ENCODE assay signal across 11 cellular contexts in genomic region chr19:3722443-3723109, GRCh38. TPM values are rescaled to one million over a fixed set of nuclear protein-coding genes. Genes with fewer than 3 reads are reported as not detected.
DNase-seq lines count a peak whose midpoint lies in the region; ATAC-seq and TF ChIP-seq lines count a peak whose summit lies in the region.
"Had no signal": no experiment of that assay in that cellular context is flagged by ENCODE, and none has a peak within 500 bp of the region (broad histone marks: within the 10 kb centered on the region; RNA-seq: fewer than 3 reads in every experiment).

No MANE protein-coding gene starts in this region.

- H3K4me3 ChIP-seq in Caco-2 (ENCODE audit: low read depth, low read length) (peak overlapping the region; percentile 57), ectodermal cell (ENCODE audit: insufficient read depth, low read depth, low read length) (peak overlapping the region; percentile 48)
- H3K4me3 ChIP-seq: MG63 had no signal

- TF ChIP-seq CTCF in Caco-2 (IDR thresholded peaks at IDR 0.05; ENCODE audit: insufficient read depth in 1 of 2, low read depth in 1 of 2, low read length in 1 of 2, severe bottlenecking in 1 of 2, unreplicated experiment in 1 of 2) = no peak
- no peak for TF ChIP-seq CTCF in natural killer cell (IDR thresholded peaks at IDR 0.05)

- 2% methylated on average over 26 to 30 of the region's 30 CpGs for WGBS in ectodermal cell, 2 experiments

- H3K27ac Mint-ChIP-seq in Caco-2 (ENCODE audit: unreplicated experiment) (peak overlapping the region; percentile 71), natural killer cell (no peak overlapping the region)

- intact Hi-C loops in Caco-2 (cut with micrococcal nuclease; ENCODE audit: unreplicated experiment) = loop anchor here (5.0 kb wide), 1 partner anchor 55 kb away; no protein-coding TSS in a partner anchor
- intact Hi-C loops in natural killer cell (cut with micrococcal nuclease) = loop anchor here (5.0 kb wide), 1 partner anchor 100 kb away; no protein-coding TSS in a partner anchor

- no peaks in the 10 kb centered on the region for H3K27me3 ChIP-seq in Caco-2 (replicated peaks; ENCODE audit: control insufficient read depth, insufficient read depth, low read length)
- H3K27me3 ChIP-seq in ectodermal cell (ENCODE audit: control insufficient read depth, insufficient read depth, low read length, poor library complexity, severe bottlenecking) = peaks cover 15% of the 10 kb centered on the region

- H3K36me3 ChIP-seq in Caco-2 (ENCODE audit: control insufficient read depth, insufficient read depth, low read length) (no peaks in the 10 kb centered on the region), ectodermal cell (ENCODE audit: control insufficient read depth, insufficient read depth, low read length) (no peaks in the 10 kb centered on the region)
- H3K36me3 ChIP-seq: MG63 had no signal

- no peaks in the 10 kb centered on the region for H3K4me1 Mint-ChIP-seq in Caco-2 (ENCODE audit: low read depth, unreplicated experiment)
- H3K4me1 Mint-ChIP-seq in natural killer cell = peaks cover 0 to 16% of the 10 kb centered on the region in 2 donors
- H3K4me1 Mint-ChIP-seq: neural crest cell had no signal

- no peaks in the 10 kb centered on the region for H3K9me3 Mint-ChIP-seq in Caco-2 (ENCODE audit: unreplicated experiment)
- no peaks in the 10 kb centered on the region for H3K9me3 Mint-ChIP-seq in natural killer cell
- H3K9me3 Mint-ChIP-seq: neural crest cell had no signal

- H3K36me3 Mint-ChIP-seq in Caco-2 (ENCODE audit: insufficient read depth, unreplicated experiment) (peaks cover 14% of the 10 kb centered on the region), natural killer cell (no peaks in the 10 kb centered on the region)

- H3K27ac ChIP-seq in ectodermal cell (ENCODE audit: insufficient read depth, low read depth, low read length, poor library complexity, severe bottlenecking) = no peak overlapping the region

- H3K4me1 ChIP-seq in Caco-2 (peaks cover 36% of the 10 kb centered on the region), ectodermal cell (ENCODE audit: control insufficient read depth, insufficient read depth, low read length) (peaks cover 6% of the 10 kb centered on the region)

- H3K4me3 Mint-ChIP-seq in Caco-2 (ENCODE audit: unreplicated experiment) (peak overlapping the region; percentile 87), natural killer cell (peak overlapping the region; percentile 53)
- H3K4me3 Mint-ChIP-seq: neural crest cell had no signal

- POLR2A ChIA-PET in Caco-2 (lab: Charles Lee) = interaction anchor here (1.1 to 3.2 kb wide), 2 partner anchors 40 to 263 kb away, joined by 3 to 23 read pairs; partner anchors contain the start of genes EEF2 and MRPL54

- no TSS peak for BruUV-seq in Caco-2 (replicated peaks; lab: Mats Ljungman, UMichigan)

- H3K27me3 Mint-ChIP-seq in Caco-2 (ENCODE audit: insufficient read depth, unreplicated experiment) (no peaks in the 10 kb centered on the region), natural killer cell (ENCODE audit: low read depth in 2 of 2) (peaks cover 0 to 23% of the 10 kb centered on the region in 2 donors)

- CTCF ChIA-PET in Caco-2 (lab: Charles Lee) = interaction anchor here (0.9 to 1.2 kb wide), 3 partner anchors 14 to 40 kb away, joined by 4 to 6 read pairs (median 5); partner anchors contain the start of genes MRPL54 and TJP3

- H3K9me3 ChIP-seq in Caco-2 = no peaks in the 10 kb centered on the region
- no peaks in the 10 kb centered on the region for H3K9me3 ChIP-seq in ectodermal cell (ENCODE audit: control insufficient read depth, low read length)
- H3K9me3 ChIP-seq: MG63 had no signal

- ATAC-seq in natural killer cell (no peak), GM18511 (IDR thresholded peaks at IDR 0.05; ENCODE audit: unreplicated experiment) (no peak)

- DNase-seq in Caco-2 (peak; percentile 74 to 83), NCI-H146 (lab: John Stamatoyannopoulos, UW) (peak; percentile 80), natural killer cell (no peak), CD1c-positive myeloid dendritic cell (ENCODE audit: extremely low spot score) (no peak), NOMO-1 treated with DMSO at 0.1 percent for 48 hours (lab: John Stamatoyannopoulos, UW; ENCODE audit: unreplicated experiment) (no peak)
- DNase-seq in stimulated activated CD4-positive, alpha-beta T cell treated with anti-CD3 and anti-CD28 coated beads, Interleukin-12 subunit alpha, Interleukin-12 subunit beta, amount 100 ng/mL, for 4 hours = no peak
- DNase-seq: activated naive CD4-positive, alpha-beta T cell treated with anti-CD3 and anti-CD28 coated beads, Interleukin-2, amount 50 U/mL, for 16 hours; MG63 had no signal

RNA-seq across cellular contexts. Expression of gene TJP3, which starts 14.4 kb away (rescaled TPM):
- total RNA-seq in Caco-2 (2022) (79.3 and 83.6 TPM in 2 replicates), natural killer cell (1 to 10 TPM; 1.1 to 2.9 (median 1.3) TPM)
- polyA plus RNA-seq in ectodermal cell (2013, experiment 1 of 4) = 17.7 TPM
- 26.8 TPM for polyA plus RNA-seq in ectodermal cell (2013, experiment 2 of 4)
- polyA plus RNA-seq in ectodermal cell (2013, experiment 3 of 4) = 19.8 TPM
- 23.9 TPM for polyA plus RNA-seq in ectodermal cell (2013, experiment 4 of 4)
- total RNA-seq: neural crest cell had no signal

RNA-seq across cellular contexts. Expression of gene PIP5K1C, which starts 22.3 kb away (rescaled TPM):
- total RNA-seq in Caco-2 (2022) (24.5 and 27.0 TPM in 2 replicates), natural killer cell (10 to 100 TPM; 35.0 to 49.2 (median 36.8) TPM)
- polyA plus RNA-seq in ectodermal cell (2013, experiment 1 of 4) = 48.9 TPM
- polyA plus RNA-seq in ectodermal cell (2013, experiment 2 of 4) = 46.0 TPM
- 28.5 TPM for polyA plus RNA-seq in ectodermal cell (2013, experiment 3 of 4)
- polyA plus RNA-seq in ectodermal cell (2013, experiment 4 of 4) = 32.1 TPM

RNA-seq across cellular contexts. Expression of gene APBA3, which starts 38.9 kb away (rescaled TPM):
- total RNA-seq in Caco-2 (2022) = 22.1 and 23.5 TPM in 2 replicates
- polyA plus RNA-seq in ectodermal cell (2013, experiment 1 of 4) = 26.2 TPM
- 20.2 TPM for polyA plus RNA-seq in ectodermal cell (2013, experiment 2 of 4)
- polyA plus RNA-seq in ectodermal cell (2013, experiment 3 of 4) = 21.4 TPM
- 25.4 TPM for polyA plus RNA-seq in ectodermal cell (2013, experiment 4 of 4)
- total RNA-seq in natural killer cell = 10 to 100 TPM; 39.9 to 53.6 (median 43.8) TPM

RNA-seq across cellular contexts. Expression of gene MRPL54, which starts 39.9 kb away (rescaled TPM):
- total RNA-seq in Caco-2 (2022) (46.4 and 54.5 TPM in 2 replicates), natural killer cell (10 to 100 TPM; 54.1 to 60.5 (median 55.5) TPM)
- 46.5 TPM for polyA plus RNA-seq in ectodermal cell (2013, experiment 1 of 4)
- 40.9 TPM for polyA plus RNA-seq in ectodermal cell (2013, experiment 2 of 4)
- polyA plus RNA-seq in ectodermal cell (2013, experiment 3 of 4) = 38.0 TPM
- polyA plus RNA-seq in ectodermal cell (2013, experiment 4 of 4) = 48.9 TPM

RNA-seq across cellular contexts. Expression of gene RAX2, which starts 49.5 kb away (rescaled TPM):
- total RNA-seq in Caco-2 (2022) (not detected in 2 replicates), natural killer cell (not detected)
- not detected for polyA plus RNA-seq in ectodermal cell (2013, experiment 1 of 4)
- not detected for polyA plus RNA-seq in ectodermal cell (2013, experiment 2 of 4)
- polyA plus RNA-seq in ectodermal cell (2013, experiment 3 of 4) = not detected
- not detected for polyA plus RNA-seq in ectodermal cell (2013, experiment 4 of 4)
- total RNA-seq: neural crest cell had no signal

Comparison
In these comparisons a context has a peak if more than half of its experiments do, and no peak if none do; other contexts are left out.
1. DNase-seq: peak in Caco-2 (2 of 2) and NCI-H146 (single experiment); none in natural killer cell (single experiment), CD1c-positive myeloid dendritic cell (single experiment), stimulated activated CD4-positive, alpha-beta T cell treated with anti-CD3 and anti-CD28 coated beads, Interleukin-12 subunit alpha, Interleukin-12 subunit beta, amount 100 ng/mL, for 4 hours (single experiment) and NOMO-1 treated with DMSO at 0.1 percent for 48 hours (single experiment).
2. RNA of gene TJP3, which starts 14.4 kb away (total RNA-seq): 79.3 to 83.6 TPM in Caco-2; 1.1 to 2.9 TPM in natural killer cell; every median in the first group is over 10 times any median in the second.